Comparison of ENCODE assay signal across 8 cellular contexts in genomic region chr1:109620890-109621289, GRCh38. TPM values are rescaled to one million over a fixed set of nuclear protein-coding genes. Genes with fewer than 3 reads are reported as not detected.
DNase-seq lines count a peak whose midpoint lies in the region; TF ChIP-seq lines count a peak whose summit lies in the region.

No MANE protein-coding gene starts in this region.

- no peaks in the 10 kb centered on the region; the same call in 1 of the 2 replicates for H3K36me3 ChIP-seq in H7 (replicated peaks; ENCODE audit: control insufficient read depth, insufficient read depth, low read length)

- POLR2A ChIA-PET in RWPE1 (lab: Yijun Ruan, JAX; ENCODE audit: low non-redundant PET) = interaction anchor here (0.6 kb wide), 1 partner anchor 137 kb away, joined by 3 read pairs; no protein-coding TSS in a partner anchor

- H3K9me3 Mint-ChIP-seq in nephron = no peaks in the 10 kb centered on the region

- H3K27ac Mint-ChIP-seq in nephron = peak overlapping the region; percentile 74 to 99 (median 97)

- peak; percentile 96 for DNase-seq in EL
- peak; percentile 95 for DNase-seq in H7
- peak; percentile 74 for DNase-seq in LoVo (ENCODE audit: low spot score)
- DNase-seq in RWPE1 (ENCODE audit: low spot score) = peak; percentile 90
- peak; percentile 96 for DNase-seq in activated T-helper 9 cell treated with anti-CD3 and anti-CD28 coated beads, Interleukin-2, amount 50 U/mL, for 16 hours (ENCODE audit: low read depth)
- peak; percentile 96 for DNase-seq in fibroblast of pulmonary artery (ENCODE audit: low read depth)
- peak; percentile 98 for DNase-seq in stimulated activated naive CD4-positive, alpha-beta T cell treated with Interleukin-2 at 50 U/mL for 16 hours (lab: John Stamatoyannopoulos, UW)

- CTCF ChIA-PET in RWPE1 (lab: Yijun Ruan, JAX) = interaction anchor here (0.8 to 1.1 kb wide), 2 partner anchors 19 to 554 kb away, joined by 3 to 4 read pairs; no protein-coding TSS in a partner anchor

- TF ChIP-seq CTCF in RWPE1 (conservative IDR thresholded peaks at IDR 0.05; ENCODE audit: low read depth) = no peak
- no peak for TF ChIP-seq CTCF in fibroblast of pulmonary artery (IDR thresholded peaks at IDR 0.05; ENCODE audit: low read length, missing control alignments)
- TF ChIP-seq CTCF in nephron (IDR thresholded peaks at IDR 0.05; ENCODE audit: unreplicated experiment in 3 of 3) = no peak

- no peaks in the 10 kb centered on the region for H3K27me3 Mint-ChIP-seq in nephron (ENCODE audit: low read depth)

- H3K4me1 Mint-ChIP-seq in nephron = peaks cover 60% of the 10 kb centered on the region

- H3K4me3 ChIP-seq in H7 (ENCODE audit: insufficient read depth, low read depth, low read length) = peak overlapping the region; percentile 96
- H3K4me3 ChIP-seq in fibroblast of pulmonary artery (replicated peaks; ENCODE audit: low read depth, low read length) = peak overlapping the region; percentile 99

- H3K4me3 Mint-ChIP-seq in nephron = peak overlapping the region; percentile 96 to 99 (median 98)

- no peaks in the 10 kb centered on the region for H3K27me3 ChIP-seq in H7 (ENCODE audit: control insufficient read depth, insufficient read depth, low read length)

- peak overlapping the region; percentile 88 for H3K27ac ChIP-seq in RWPE1

- H3K36me3 Mint-ChIP-seq in nephron (ENCODE audit: low read depth) = peaks cover 1% of the 10 kb centered on the region

RNA-seq across cellular contexts. Expression of gene AMPD2, which starts 1.3 kb away (rescaled TPM):
- total RNA-seq in H7 (2014; rRNA removed; shearing (Covaris generic)) = 78.0 and 83.7 TPM in 2 replicates

RNA-seq across cellular contexts. Expression of gene GNAT2, which starts 1.5 kb away (rescaled TPM):
- total RNA-seq in H7 (2014; rRNA removed; shearing (Covaris generic)) = not detected in 2 replicates

RNA-seq across cellular contexts. Expression of gene GSTM4, which starts 35.0 kb away (rescaled TPM):
- total RNA-seq in H7 (2014; rRNA removed; shearing (Covaris generic)) = 31.2 and 43.2 TPM in 2 replicates

RNA-seq across cellular contexts. Expression of gene GSTM2, which starts 47.0 kb away (rescaled TPM):
- total RNA-seq in H7 (2014; rRNA removed; shearing (Covaris generic)) = 10.8 and 17.7 TPM in 2 replicates

Comparison
In these comparisons a context has a peak if more than half of its experiments do, and no peak if none do; other contexts are left out.
1. Peak in every context shown above with its lines: DNase-seq, H3K4me3 ChIP-seq and H3K27ac ChIP-seq.